Comparison of ENCODE assay signal across 8 cellular contexts in genomic region chr4:78776729-78777555, GRCh38. TPM values are rescaled to one million over a fixed set of nuclear protein-coding genes. Genes with fewer than 3 reads are reported as not detected.
DNase-seq lines count a peak whose midpoint lies in the region; ATAC-seq lines count a peak whose summit lies in the region.

No MANE protein-coding gene starts in this region.

- H3K9me3 Mint-ChIP-seq in activated CD4-positive, alpha-beta memory T cell treated with anti-CD3 and anti-CD28 coated beads, Interleukin-2, amount 10 ng/mL, durations not matched to agents 7 days and 5 days = no peaks in the 10 kb centered on the region

- DNase-seq in NCI-H1694 treated with DMSO at 0.1 percent for 48 hours (lab: John Stamatoyannopoulos, UW) (peak; percentile 20), NCI-H1694 (lab: John Stamatoyannopoulos, UW) (no peak), NCI-H2029 treated with DMSO at 0.1 percent for 48 hours (lab: John Stamatoyannopoulos, UW) (peak; percentile 22), mesenteric fat pad (ENCODE audit: low spot score) (peak; percentile 90)
- DNase-seq in activated CD4-positive, alpha-beta memory T cell treated with anti-CD3 and anti-CD28 coated beads, Interleukin-2, amount 10 ng/mL, durations not matched to agents 7 days and 5 days = peak; percentile 63
- peak; percentile 13 for DNase-seq in effector CD8-positive, alpha-beta T cell (lab: John Stamatoyannopoulos, UW)
- DNase-seq in stimulated activated CD8-positive, alpha-beta memory T cell treated with anti-CD3 and anti-CD28 coated beads, Interleukin-15, amount 100 ng/mL, for 48 hours (ENCODE audit: low read depth in 2 of 2) = peak; percentile 48 to 51

- CTCF ChIA-PET in activated CD4-positive, alpha-beta memory T cell treated with anti-CD3 and anti-CD28 coated beads, Interleukin-2, amount 10 ng/mL, durations not matched to agents 7 days and 5 days (lab: Charles Lee) = interaction anchor here (1.3 kb wide), 1 partner anchor 115 kb away, joined by 4 read pairs; no protein-coding TSS in a partner anchor

- H3K4me1 Mint-ChIP-seq in activated CD4-positive, alpha-beta memory T cell treated with anti-CD3 and anti-CD28 coated beads, Interleukin-2, amount 10 ng/mL, durations not matched to agents 7 days and 5 days = peaks cover 23% of the 10 kb centered on the region

- H3K4me3 Mint-ChIP-seq in activated CD4-positive, alpha-beta memory T cell treated with anti-CD3 and anti-CD28 coated beads, Interleukin-2, amount 10 ng/mL, durations not matched to agents 7 days and 5 days = peak overlapping the region; percentile 84

- ATAC-seq in HG02798 (IDR thresholded peaks at IDR 0.05; ENCODE audit: poor library complexity, unreplicated experiment) = peak; percentile 35

- H3K27me3 Mint-ChIP-seq in activated CD4-positive, alpha-beta memory T cell treated with anti-CD3 and anti-CD28 coated beads, Interleukin-2, amount 10 ng/mL, durations not matched to agents 7 days and 5 days = no peaks in the 10 kb centered on the region

- no peaks in the 10 kb centered on the region for H3K36me3 Mint-ChIP-seq in activated CD4-positive, alpha-beta memory T cell treated with anti-CD3 and anti-CD28 coated beads, Interleukin-2, amount 10 ng/mL, durations not matched to agents 7 days and 5 days (ENCODE audit: low read depth)

- peak overlapping the region; percentile 77 for H3K27ac Mint-ChIP-seq in activated CD4-positive, alpha-beta memory T cell treated with anti-CD3 and anti-CD28 coated beads, Interleukin-2, amount 10 ng/mL, durations not matched to agents 7 days and 5 days

- POLR2A ChIA-PET in activated CD4-positive, alpha-beta memory T cell treated with anti-CD3 and anti-CD28 coated beads, Interleukin-2, amount 10 ng/mL, durations not matched to agents 7 days and 5 days (lab: Charles Lee) = interaction anchor here (0.6 to 1.4 kb wide), 8 partner anchors 9 to 1714 kb away, joined by 3 to 5 read pairs (median 4); partner anchors contain the start of gene MRPL1

RNA-seq across cellular contexts. Expression of gene BMP2K, which starts 0.8 kb away (rescaled TPM):
- total RNA-seq in activated CD4-positive, alpha-beta memory T cell treated with anti-CD3 and anti-CD28 coated beads, Interleukin-2, amount 10 ng/mL, durations not matched to agents 7 days and 5 days = 10 to 100 TPM; 15.6 to 15.8 TPM
- 38.7 TPM for total RNA-seq in mesenteric fat pad
